28 cellular contexts compared by ENCODE assay signal in genomic region chr7:96306385-96307125, GRCh38. TPM values are rescaled to one million over a fixed set of nuclear protein-coding genes. Genes with fewer than 3 reads are reported as not detected.
DNase-seq lines count a peak whose midpoint lies in the region; ATAC-seq, FAIRE-seq and TF ChIP-seq lines count a peak whose summit lies in the region.
"Had no signal": no experiment of that assay in that cellular context is flagged by ENCODE, and none has a peak within 500 bp of the region (broad histone marks: within the 10 kb centered on the region; RNA-seq: fewer than 3 reads in every experiment).

No MANE protein-coding gene starts in this region.

- no peak for DNase-seq in activated naive CD4-positive, alpha-beta T cell treated with anti-CD3 and anti-CD28 coated beads, Interleukin-2, amount 50 U/mL, for 16 hours
- DNase-seq in NB4 (ENCODE audit: low read depth) (peak; percentile 72), WTC11 (ENCODE audit: low spot score) (no peak), upper lobe of right lung (no peak), G401 (ENCODE audit: low spot score) (no peak), GM12892 (ENCODE audit: insufficient read length) (no peak), spleen (no peak)
- DNase-seq: activated CD4-positive, alpha-beta T cell treated with anti-CD3 and anti-CD28 coated beads, Interleukin-2, amount 50 U/mL, for 1 hour; activated CD8-positive, alpha-beta memory T cell treated with anti-CD3 and anti-CD28 coated beads, Interleukin-2, amount 50 U/mL, for 48 hours; activated gamma-delta T cell; amniotic stem cell; BE2C; DMS 273 treated with DMSO at 0.1 percent for 48 hours; hippocampal formation; KG1; NCI-H1092 treated with DMSO at 0.1 percent for 48 hours; NCI-H2081 treated with DMSO at 0.1 percent for 48 hours; NCI-H446 treated with DMSO at 0.1 percent for 48 hours; small intestine; stimulated activated CD4-positive, alpha-beta T cell treated with anti-CD3 and anti-CD28 coated beads, Interleukin-4, amount 100 ng/mL, for 1 hour had no signal

- H3K4me3 Mint-ChIP-seq in activated naive CD4-positive, alpha-beta T cell treated with anti-CD3 and anti-CD28 coated beads, Interleukin-2, amount 50 U/mL, for 24 hours = no peak overlapping the region
- H3K4me3 Mint-ChIP-seq in WTC11 = no peak overlapping the region

- H3K36me3 ChIP-seq in upper lobe of right lung = no peaks in the 10 kb centered on the region
- no peaks in the 10 kb centered on the region for H3K36me3 ChIP-seq in spleen
- H3K36me3 ChIP-seq: BE2C, cardiac muscle cell had no signal

- peak overlapping the region; percentile 3 for H3K27ac Mint-ChIP-seq in activated naive CD4-positive, alpha-beta T cell treated with anti-CD3 and anti-CD28 coated beads, Interleukin-2, amount 50 U/mL, for 24 hours
- H3K27ac Mint-ChIP-seq in WTC11 = peak overlapping the region; percentile 51; the same call in 1 of the 2 replicates

- H3K4me1 ChIP-seq in upper lobe of right lung = peaks cover 54% of the 10 kb centered on the region
- peaks cover 0 to 68% (median 23%) of the 10 kb centered on the region in 6 donors for H3K4me1 ChIP-seq in spleen

- H3K27ac ChIP-seq in upper lobe of right lung (no peak overlapping the region), spleen (no peak overlapping the region)
- H3K27ac ChIP-seq: cardiac muscle cell had no signal

- peaks cover 56% of the 10 kb centered on the region for H3K4me1 Mint-ChIP-seq in activated naive CD4-positive, alpha-beta T cell treated with anti-CD3 and anti-CD28 coated beads, Interleukin-2, amount 50 U/mL, for 24 hours
- H3K4me1 Mint-ChIP-seq in WTC11 = peaks cover 53% of the 10 kb centered on the region

- TF ChIP-seq POLR2A in NB4 (IDR thresholded peaks at IDR 0.05; ENCODE audit: extremely low read depth, insufficient read length) (no peak), GM12892 (IDR thresholded peaks at IDR 0.05; ENCODE audit: low read depth, low read length) (no peak), spleen (IDR thresholded peaks at IDR 0.05) (no peak)

- no peak for ATAC-seq in WTC11
- peak; percentile 81 for ATAC-seq in upper lobe of right lung
- ATAC-seq: SK-N-SH treated with all-trans-retinoic acid at 6 μM for 48 hours had no signal

- H3K4me3 ChIP-seq in NB4 (ENCODE audit: low read depth, low read length) (no peak overlapping the region), upper lobe of right lung (no peak overlapping the region), spleen (no peak overlapping the region)
- H3K4me3 ChIP-seq: cardiac muscle cell had no signal

- H3K36me3 Mint-ChIP-seq in activated naive CD4-positive, alpha-beta T cell treated with anti-CD3 and anti-CD28 coated beads, Interleukin-2, amount 50 U/mL, for 24 hours = peaks cover 9% of the 10 kb centered on the region
- H3K36me3 Mint-ChIP-seq in WTC11 = no peaks in the 10 kb centered on the region

- CTCF ChIA-PET in WTC11 (lab: Charles Lee) = no interaction called here

- intact Hi-C loops in upper lobe of right lung (cut with DNase I) (no loop called here), spleen (cut with DNase I; ENCODE audit: low total_unique reads) (no loop called here)

- H3K27me3 ChIP-seq in upper lobe of right lung (no peaks in the 10 kb centered on the region), spleen (replicated peaks in 1 of 7) (no peaks in the 10 kb centered on the region)
- H3K27me3 ChIP-seq: BE2C, cardiac muscle cell had no signal

- H3K9me3 Mint-ChIP-seq in activated naive CD4-positive, alpha-beta T cell treated with anti-CD3 and anti-CD28 coated beads, Interleukin-2, amount 50 U/mL, for 24 hours = no peaks in the 10 kb centered on the region
- H3K9me3 Mint-ChIP-seq in WTC11 = no peaks in the 10 kb centered on the region

- TF ChIP-seq CTCF in NB4 (IDR thresholded peaks at IDR 0.05; ENCODE audit: low read depth, low read length) = no peak
- no peak for TF ChIP-seq CTCF in WTC11 (IDR thresholded peaks at IDR 0.05)
- TF ChIP-seq CTCF in upper lobe of right lung (IDR thresholded peaks at IDR 0.05) = no peak
- TF ChIP-seq CTCF in spleen (IDR thresholded peaks at IDR 0.05 in 8 of 11, conservative IDR thresholded peaks at IDR 0.05 in 3 of 11) = no peak

- no peak for FAIRE-seq in GM12892 (lab: Jason Lieb, UNC)
- FAIRE-seq: G401.6, GM19239, H54, islet of Langerhans, small intestine, TTC549 had no signal

- WGBS in spleen, 5 donors = 29 to 53% (median 50%) methylated on average over 8 of the region's 8 CpGs

- no peaks in the 10 kb centered on the region for H3K9me3 ChIP-seq in upper lobe of right lung
- no peaks in the 10 kb centered on the region for H3K9me3 ChIP-seq in spleen
- H3K9me3 ChIP-seq: BE2C had no signal

- in situ Hi-C loops in G401 (cut with HindIII; ENCODE audit: low sequenced_read_pairs) = no loop called here

- POLR2A ChIA-PET in WTC11 (lab: Charles Lee) = no interaction called here

- no peaks in the 10 kb centered on the region for H3K27me3 Mint-ChIP-seq in activated naive CD4-positive, alpha-beta T cell treated with anti-CD3 and anti-CD28 coated beads, Interleukin-2, amount 50 U/mL, for 24 hours
- H3K27me3 Mint-ChIP-seq in WTC11 (ENCODE audit: low read depth) = no peaks in the 10 kb centered on the region

TF ChIP-seq in WTC11, 78 proteins besides CTCF, POLR2A, EP300 and RAD21 (continues in another document):
- TF ChIP-seq, protein P1, sequence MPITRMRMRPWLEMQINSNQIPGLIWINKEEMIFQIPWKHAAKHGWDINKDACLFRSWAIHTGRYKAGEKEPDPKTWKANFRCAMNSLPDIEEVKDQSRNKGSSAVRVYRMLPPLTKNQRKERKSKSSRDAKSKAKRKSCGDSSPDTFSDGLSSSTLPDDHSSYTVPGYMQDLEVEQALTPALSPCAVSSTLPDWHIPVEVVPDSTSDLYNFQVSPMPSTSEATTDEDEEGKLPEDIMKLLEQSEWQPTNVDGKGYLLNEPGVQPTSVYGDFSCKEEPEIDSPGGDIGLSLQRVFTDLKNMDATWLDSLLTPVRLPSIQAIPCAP (CRISPR knock-in tag; IDR thresholded peaks at IDR 0.05) = no peak
- TF ChIP-seq, protein P2, sequence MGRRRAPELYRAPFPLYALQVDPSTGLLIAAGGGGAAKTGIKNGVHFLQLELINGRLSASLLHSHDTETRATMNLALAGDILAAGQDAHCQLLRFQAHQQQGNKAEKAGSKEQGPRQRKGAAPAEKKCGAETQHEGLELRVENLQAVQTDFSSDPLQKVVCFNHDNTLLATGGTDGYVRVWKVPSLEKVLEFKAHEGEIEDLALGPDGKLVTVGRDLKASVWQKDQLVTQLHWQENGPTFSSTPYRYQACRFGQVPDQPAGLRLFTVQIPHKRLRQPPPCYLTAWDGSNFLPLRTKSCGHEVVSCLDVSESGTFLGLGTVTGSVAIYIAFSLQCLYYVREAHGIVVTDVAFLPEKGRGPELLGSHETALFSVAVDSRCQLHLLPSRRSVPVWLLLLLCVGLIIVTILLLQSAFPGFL (CRISPR knock-in tag; IDR thresholded peaks at IDR 0.05; ENCODE audit: borderline replicate concordance) = no peak
- TF ChIP-seq JAZF1 (CRISPR knock-in tag; IDR thresholded peaks at IDR 0.05) = no peak
- no peak for TF ChIP-seq CREB1 (CRISPR knock-in tag; IDR thresholded peaks at IDR 0.05)
- TF ChIP-seq, protein P3, sequence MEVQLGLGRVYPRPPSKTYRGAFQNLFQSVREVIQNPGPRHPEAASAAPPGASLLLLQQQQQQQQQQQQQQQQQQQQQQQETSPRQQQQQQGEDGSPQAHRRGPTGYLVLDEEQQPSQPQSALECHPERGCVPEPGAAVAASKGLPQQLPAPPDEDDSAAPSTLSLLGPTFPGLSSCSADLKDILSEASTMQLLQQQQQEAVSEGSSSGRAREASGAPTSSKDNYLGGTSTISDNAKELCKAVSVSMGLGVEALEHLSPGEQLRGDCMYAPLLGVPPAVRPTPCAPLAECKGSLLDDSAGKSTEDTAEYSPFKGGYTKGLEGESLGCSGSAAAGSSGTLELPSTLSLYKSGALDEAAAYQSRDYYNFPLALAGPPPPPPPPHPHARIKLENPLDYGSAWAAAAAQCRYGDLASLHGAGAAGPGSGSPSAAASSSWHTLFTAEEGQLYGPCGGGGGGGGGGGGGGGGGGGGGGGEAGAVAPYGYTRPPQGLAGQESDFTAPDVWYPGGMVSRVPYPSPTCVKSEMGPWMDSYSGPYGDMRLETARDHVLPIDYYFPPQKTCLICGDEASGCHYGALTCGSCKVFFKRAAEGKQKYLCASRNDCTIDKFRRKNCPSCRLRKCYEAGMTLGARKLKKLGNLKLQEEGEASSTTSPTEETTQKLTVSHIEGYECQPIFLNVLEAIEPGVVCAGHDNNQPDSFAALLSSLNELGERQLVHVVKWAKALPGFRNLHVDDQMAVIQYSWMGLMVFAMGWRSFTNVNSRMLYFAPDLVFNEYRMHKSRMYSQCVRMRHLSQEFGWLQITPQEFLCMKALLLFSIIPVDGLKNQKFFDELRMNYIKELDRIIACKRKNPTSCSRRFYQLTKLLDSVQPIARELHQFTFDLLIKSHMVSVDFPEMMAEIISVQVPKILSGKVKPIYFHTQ (CRISPR knock-in tag; IDR thresholded peaks at IDR 0.05) = no peak
- TF ChIP-seq MYBL2 (CRISPR knock-in tag; IDR thresholded peaks at IDR 0.05) = no peak
- TF ChIP-seq SMAD3 (CRISPR knock-in tag; IDR thresholded peaks at IDR 0.05; ENCODE audit: borderline replicate concordance) = no peak
- TF ChIP-seq SMAD4 (CRISPR knock-in tag; IDR thresholded peaks at IDR 0.05) = no peak
- no peak for TF ChIP-seq TEAD4 (CRISPR knock-in tag; IDR thresholded peaks at IDR 0.05)

RNA-seq across cellular contexts. Expression of gene SLC25A13, which starts 15.3 kb away (rescaled TPM):
- total RNA-seq in WTC11 (2021) (66.0 to 77.2 TPM (median 71.1 TPM) in 3 replicates), upper lobe of right lung (34.5 TPM), spleen (10 to 100 TPM; 22.3 to 44.4 (median 32.0) TPM)
- 87.2 and 124 TPM in 2 replicates for total RNA-seq in G401 (2014; rRNA removed; shearing (Covaris generic))
- 16.4 TPM for polyA plus RNA-seq in GM12892 (2012; ENCODE audit: missing spikeins)
- 1 to 10 TPM; 6.3 to 9.6 (median 9.0) TPM for polyA plus RNA-seq in spleen
